8 cellular contexts compared by ENCODE assay signal in the genomic region with DNA sequence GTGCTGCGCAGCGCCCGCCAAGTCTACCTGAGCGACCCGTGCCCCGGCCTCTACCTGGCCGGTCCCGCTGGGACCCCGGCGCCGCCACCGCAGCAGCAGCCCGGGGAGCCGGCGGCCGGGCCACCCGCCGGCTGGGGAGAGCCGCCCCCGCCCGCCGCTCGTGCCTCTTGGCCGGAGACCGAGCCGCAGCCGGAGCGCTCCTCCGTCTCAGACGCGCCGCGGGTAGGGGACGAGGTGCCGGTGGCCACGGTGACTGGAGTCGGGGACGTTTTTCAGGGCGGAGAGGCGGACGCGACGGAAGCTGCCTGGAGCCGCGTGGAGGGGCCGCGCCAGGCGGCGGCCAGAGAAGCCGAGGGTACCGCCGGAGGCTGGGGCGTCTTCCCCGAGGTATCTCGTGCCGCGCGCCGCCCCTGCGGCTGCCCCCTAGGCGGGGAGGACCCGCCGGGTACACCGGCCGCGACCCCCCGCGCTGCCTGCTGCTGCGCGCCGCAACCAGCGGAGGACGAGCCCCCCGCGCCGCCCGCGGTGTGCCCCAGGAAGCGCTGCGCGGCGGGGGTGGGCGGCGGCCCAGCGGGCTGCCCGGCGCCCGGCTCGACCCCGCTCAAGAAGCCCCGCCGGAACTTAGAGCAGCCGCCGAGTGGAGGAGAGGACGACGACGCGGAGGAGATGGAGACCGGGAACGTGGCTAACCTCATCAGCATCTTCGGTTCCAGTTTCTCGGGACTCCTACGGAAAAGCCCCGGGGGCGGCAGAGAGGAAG. TPM values are rescaled to one million over a fixed set of nuclear protein-coding genes. Genes with fewer than 3 reads are reported as not detected.
A peak's percentile ranks its signal among the peaks of the same experiment; 100 is the strongest.
DNase-seq lines count a peak whose midpoint lies in the region; ATAC-seq and TF ChIP-seq lines count a peak whose summit lies in the region.

No MANE protein-coding gene starts in this region.

- CTCF ChIA-PET in T-cell (lab: Charles Lee), result interaction anchor here in 1 of 2 donors (1.0 to 2.1 kb wide), 2 partner anchors 16 to 56 kb away, joined by 5 to 33 read pairs; no protein-coding TSS in a partner anchor
- CTCF ChIA-PET in mammary epithelial cell (lab: Charles Lee; ENCODE audit: low non-redundant PET), result no interaction called here

- H3K4me1 Mint-ChIP-seq in T-cell, result peaks cover 50 to 55% (median 50%) of the 10 kb centered on the region in 3 donors
- H3K4me1 Mint-ChIP-seq in stimulated activated naive CD8-positive, alpha-beta T cell treated with anti-CD3 and anti-CD28 coated beads, Interleukin-15, amount 100 ng/mL, for 72 hours, result peaks cover 65% of the 10 kb centered on the region

- H3K27ac Mint-ChIP-seq in T-cell, result peak overlapping the region; percentile 97 to 98
- H3K27ac Mint-ChIP-seq in stimulated activated naive CD8-positive, alpha-beta T cell treated with anti-CD3 and anti-CD28 coated beads, Interleukin-15, amount 100 ng/mL, for 72 hours, result peak overlapping the region; percentile 99 to 100

- dilution Hi-C loops in mammary epithelial cell (cut with HindIII; ENCODE audit: low sequenced_read_pairs), result no loop called here

- POLR2A ChIA-PET in T-cell (lab: Charles Lee), result interaction anchor here (0.6 to 5.4 kb wide), 4 partner anchors 16 to 1959 kb away, joined by 4 to 147 read pairs (median 12); no protein-coding TSS in a partner anchor

- peak; percentile 0 for ATAC-seq in GM18873 (IDR thresholded peaks at IDR 0.05; ENCODE audit: low FRiP score, unreplicated experiment)
- peak; percentile 13 for ATAC-seq in HG02970 (IDR thresholded peaks at IDR 0.05; ENCODE audit: low FRiP score, unreplicated experiment)
- peak; percentile 2 to 30 (median 18) for ATAC-seq in T-cell (replicated peaks in 1 of 4)
- peak; percentile 12 for ATAC-seq in lung (ENCODE audit: insufficient read depth, low FRiP score)
- peak; percentile 29 for ATAC-seq in stimulated activated naive CD8-positive, alpha-beta T cell treated with anti-CD3 and anti-CD28 coated beads, Interleukin-15, amount 100 ng/mL, for 72 hours

- H2AFZ ChIP-seq in mammary epithelial cell (ENCODE audit: low read depth, low read length), result no peak overlapping the region

- H3K9ac ChIP-seq in mammary epithelial cell (ENCODE audit: insufficient read depth, low read length), result peak overlapping the region; percentile 98

- H3K27ac ChIP-seq in mammary epithelial cell (ENCODE audit: insufficient read depth, low read depth, low read length) (peak overlapping the region; percentile 96), lung (ENCODE audit: low read depth in 1 of 2, low read length in 1 of 2) (peak overlapping the region; percentile 88 to 94)

- peak overlapping the region; percentile 89 to 99 (median 96) for H3K4me3 Mint-ChIP-seq in T-cell
- H3K4me3 Mint-ChIP-seq in stimulated activated naive CD8-positive, alpha-beta T cell treated with anti-CD3 and anti-CD28 coated beads, Interleukin-15, amount 100 ng/mL, for 72 hours, result peak overlapping the region; percentile 98 to 100

- peaks cover 29% of the 10 kb centered on the region for H3K4me1 ChIP-seq in mammary epithelial cell (ENCODE audit: insufficient read depth, low read length)
- peaks cover 3 to 18% of the 10 kb centered on the region in 2 donors for H3K4me1 ChIP-seq in lung (ENCODE audit: control insufficient read depth in 2 of 2, insufficient read depth in 2 of 2, low read length in 2 of 2)

- peaks cover 17% of the 10 kb centered on the region for H4K20me1 ChIP-seq in mammary epithelial cell (ENCODE audit: insufficient read depth, low read length)

- peak overlapping the region; percentile 87 to 93 (median 89) for H3K4me3 ChIP-seq in mammary epithelial cell (replicated peaks in 1 of 3; ENCODE audit: insufficient read depth in 1 of 3, low read depth in 2 of 3, low read length in 3 of 3)
- H3K4me3 ChIP-seq in lung, result peak overlapping the region; percentile 85

- BruUV-seq in mammary epithelial cell (replicated peaks; lab: Mats Ljungman, UMichigan), result TSS peak; percentile 52

- peaks cover 15% of the 10 kb centered on the region for H3K36me3 Mint-ChIP-seq in T-cell

- H3K4me2 ChIP-seq in mammary epithelial cell (ENCODE audit: insufficient read depth, low read depth, low read length), result peak overlapping the region; percentile 94

- intact Hi-C loops in mammary epithelial cell (cut with micrococcal nuclease), result loop anchor here (2.0 to 5.0 kb wide), 2 partner anchors 16 to 312 kb away; no protein-coding TSS in a partner anchor

- TF ChIP-seq CTCF in mammary epithelial cell (conservative IDR thresholded peaks at IDR 0.05 in 1 of 2, IDR thresholded peaks at IDR 0.05 in 1 of 2; ENCODE audit: extremely low read depth in 1 of 2, insufficient read depth in 1 of 2, low read depth in 1 of 2, low read length in 2 of 2) (no peak), lung (IDR thresholded peaks at IDR 0.05; ENCODE audit: control extremely low read depth, extremely low read depth) (no peak)

- H3K79me2 ChIP-seq in mammary epithelial cell (ENCODE audit: insufficient read depth, low read length), result peaks cover 59% of the 10 kb centered on the region

- in situ Hi-C loops in mammary epithelial cell (cut with MboI; ENCODE audit: low sequenced_read_pairs in 2 of 2), result no loop called here

- no peaks in the 10 kb centered on the region for H3K27me3 Mint-ChIP-seq in T-cell
- H3K27me3 Mint-ChIP-seq in stimulated activated naive CD8-positive, alpha-beta T cell treated with anti-CD3 and anti-CD28 coated beads, Interleukin-15, amount 100 ng/mL, for 72 hours, result no peaks in the 10 kb centered on the region

- DNase-seq in T-cell, result peak in 19 of 34 experiments; percentile 3 to 45 (median 23)
- no peak for DNase-seq in mammary epithelial cell
- DNase-seq in lung (ENCODE audit: low spot score), result no peak
- DNase-seq in stimulated activated naive CD8-positive, alpha-beta T cell treated with anti-CD3 and anti-CD28 coated beads, Interleukin-15, amount 100 ng/mL, for 72 hours, result peak; percentile 60 to 66
- DNase-seq in NCI-H2029 (lab: John Stamatoyannopoulos, UW), result no peak
- no peak for DNase-seq in NOMO-1 treated with DMSO at 0.1 percent for 48 hours (lab: John Stamatoyannopoulos, UW; ENCODE audit: unreplicated experiment)

- peaks cover 6% of the 10 kb centered on the region for H3K36me3 ChIP-seq in mammary epithelial cell (ENCODE audit: insufficient read depth, low read length)
- peaks cover 0 to 6% of the 10 kb centered on the region in 2 donors for H3K36me3 ChIP-seq in lung (ENCODE audit: control insufficient read depth in 2 of 2, insufficient read depth in 2 of 2, low read length in 2 of 2)

- WGBS in mammary epithelial cell (ENCODE audit: low coverage, missing lambda C conversion rate), result 0% methylated on average over 1 of the region's 105 CpGs
- whole genome bisulfite sequencing in lung, 2 donors, result 0% methylated on average over 70 to 105 of the region's 105 CpGs

- H3K9me3 ChIP-seq in mammary epithelial cell (replicated peaks; ENCODE audit: insufficient read depth, low read length) (no peaks in the 10 kb centered on the region), lung (ENCODE audit: control insufficient read depth in 2 of 2, insufficient read depth in 1 of 2, low read length in 1 of 2) (no peaks in the 10 kb centered on the region)

- H3K9me3 Mint-ChIP-seq in T-cell, result no peaks in the 10 kb centered on the region
- H3K9me3 Mint-ChIP-seq in stimulated activated naive CD8-positive, alpha-beta T cell treated with anti-CD3 and anti-CD28 coated beads, Interleukin-15, amount 100 ng/mL, for 72 hours, result no peaks in the 10 kb centered on the region

- no peaks in the 10 kb centered on the region for H3K27me3 ChIP-seq in mammary epithelial cell (ENCODE audit: insufficient read depth, low read length)
- H3K27me3 ChIP-seq in lung (ENCODE audit: control insufficient read depth, insufficient read depth), result no peaks in the 10 kb centered on the region

RNA-seq across cellular contexts. Expression of a gene that starts 0.7 kb away (rescaled TPM):
- total RNA-seq in T-cell (10 to 100 TPM; 26.6 to 85.5 (median 32.2) TPM), mammary epithelial cell (10 to 100 TPM; 16.3 to 37.5 TPM), lung (10 to 100 TPM; 18.6 to 33.2 TPM)
- polyA plus RNA-seq in mammary epithelial cell (21.0 TPM), lung (10 to 100 TPM; 19.2 to 34.5 TPM)
- 11.8 TPM for polyA minus RNA-seq in mammary epithelial cell

RNA-seq across cellular contexts. Expression of a gene that starts 55.4 kb away (rescaled TPM):
- total RNA-seq in T-cell (10 to 100 TPM; 18.3 to 30.7 (median 22.7) TPM), mammary epithelial cell (10 to 100 TPM; 20.4 to 46.3 TPM), lung (10 to 100 TPM; 18.9 to 31.0 TPM)
- polyA plus RNA-seq in mammary epithelial cell (18.0 TPM), lung (10 to 100 TPM in 1 of 2 donors, 1 to 10 TPM in 1; 8.1 to 29.0 TPM)
- 32.5 TPM for polyA minus RNA-seq in mammary epithelial cell

Comparison
In these comparisons a context has a peak if more than half of its experiments do, and no peak if none do; other contexts are left out.
1. DNase-seq: peak in T-cell (19 of 34) and stimulated activated naive CD8-positive, alpha-beta T cell treated with anti-CD3 and anti-CD28 coated beads, Interleukin-15, amount 100 ng/mL, for 72 hours (2 of 2); none in mammary epithelial cell (single experiment), lung (single experiment), NCI-H2029 (single experiment) and NOMO-1 treated with DMSO at 0.1 percent for 48 hours (single experiment).
2. Peak in every context shown above with its lines, with median percentiles within 50 percentile points of each other: ATAC-seq.